ENCODE assay signal across 8 cellular contexts in genomic region chr10:102641398-102641797, GRCh38. TPM values are rescaled to one million over a fixed set of nuclear protein-coding genes. Genes with fewer than 3 reads are reported as not detected.
DNase-seq lines count a peak whose midpoint lies in the region; ATAC-seq, FAIRE-seq and TF ChIP-seq lines count a peak whose summit lies in the region.

No MANE protein-coding gene starts in this region.

- peak overlapping the region; percentile 79 for H3K9ac ChIP-seq in HepG2 (ENCODE audit: insufficient read depth, low read depth, low read length)

- POLR2A ChIA-PET in HepG2 (lab: Yijun Ruan, JAX) = interaction anchor here (0.5 to 4.7 kb wide), 21 partner anchors 8 to 396 kb away, joined by 3 to 121 read pairs (median 6); partner anchors contain the start of genes ACTR1A, ARL3, CUEDC2 and FBXL15

- intact Hi-C loops in HepG2 (cut with micrococcal nuclease; ENCODE audit: unreplicated experiment) = loop anchor here (1.0 kb wide), 1 partner anchor 12 kb away; no protein-coding TSS in a partner anchor

- in situ Hi-C loops in HepG2 (cut with HindIII; ENCODE audit: extremely low pct_ligation_motif_present, low pct_unique_long_range_greater_than_20kb) = no loop called here

- H3K27me3 Mint-ChIP-seq in activated naive CD4-positive, alpha-beta T cell treated with anti-CD3 and anti-CD28 coated beads, Interleukin-2, amount 50 U/mL, for 24 hours = no peaks in the 10 kb centered on the region
- H3K27me3 Mint-ChIP-seq in activated naive CD8-positive, alpha-beta T cell = no peaks in the 10 kb centered on the region

- TF ChIP-seq CTCF in HepG2 (CRISPR knock-in tag; IDR thresholded peaks at IDR 0.05) = no peak
- no peak for TF ChIP-seq CTCF in upper lobe of left lung (IDR thresholded peaks at IDR 0.05)

- H3K4me2 ChIP-seq in HepG2 (ENCODE audit: low read depth, low read length) = peak overlapping the region; percentile 93

- H2AFZ ChIP-seq in HepG2 (ENCODE audit: low read length) = peak overlapping the region; percentile 23

- peak overlapping the region; percentile 96 for H3K27ac Mint-ChIP-seq in activated naive CD4-positive, alpha-beta T cell treated with anti-CD3 and anti-CD28 coated beads, Interleukin-2, amount 50 U/mL, for 24 hours
- peak overlapping the region; percentile 93 for H3K27ac Mint-ChIP-seq in activated naive CD8-positive, alpha-beta T cell

- H3K36me3 Mint-ChIP-seq in activated naive CD4-positive, alpha-beta T cell treated with anti-CD3 and anti-CD28 coated beads, Interleukin-2, amount 50 U/mL, for 24 hours = no peaks in the 10 kb centered on the region
- no peaks in the 10 kb centered on the region for H3K36me3 Mint-ChIP-seq in activated naive CD8-positive, alpha-beta T cell

- peaks cover 21% of the 10 kb centered on the region for H3K79me2 ChIP-seq in HepG2 (ENCODE audit: insufficient read depth, low read length)

- TF ChIP-seq EP300 in HepG2 (IDR thresholded peaks at IDR 0.05; ENCODE audit: low read depth in 2 of 2, low read length in 2 of 2) (no peak), HepG2 (CRISPR knock-in tag; IDR thresholded peaks at IDR 0.05; ENCODE audit: borderline replicate concordance) (no peak), upper lobe of left lung (IDR thresholded peaks at IDR 0.05) (no peak)

- no peak for DNase-seq in activated naive CD4-positive, alpha-beta T cell (lab: John Stamatoyannopoulos, UW)
- DNase-seq in HepG2 (ENCODE audit: low spot score) (peak; percentile 51), upper lobe of left lung (no peak), NCI-H1092 (lab: John Stamatoyannopoulos, UW) (no peak)

- H3K36me3 ChIP-seq in HepG2 (replicated peaks in 1 of 2; ENCODE audit: control insufficient read depth in 1 of 2, insufficient read depth in 2 of 2, low read length in 2 of 2) (no peaks in the 10 kb centered on the region; a peak in 1 of 5 replicates), upper lobe of left lung (no peaks in the 10 kb centered on the region)

- peaks cover 20% of the 10 kb centered on the region for H3K4me1 Mint-ChIP-seq in activated naive CD4-positive, alpha-beta T cell treated with anti-CD3 and anti-CD28 coated beads, Interleukin-2, amount 50 U/mL, for 24 hours
- H3K4me1 Mint-ChIP-seq in activated naive CD8-positive, alpha-beta T cell (ENCODE audit: low read depth) = peaks cover 16% of the 10 kb centered on the region

- H3K27me3 ChIP-seq in HepG2 (ENCODE audit: control insufficient read depth in 1 of 2, insufficient read depth in 2 of 2, low read length in 2 of 2) (no peaks in the 10 kb centered on the region; a peak in 1 of 5 replicates), upper lobe of left lung (no peaks in the 10 kb centered on the region)

- ATAC-seq in HepG2 (no peak), upper lobe of left lung (ENCODE audit: low FRiP score in 2 of 2) (no peak), GM21825 (IDR thresholded peaks at IDR 0.05; ENCODE audit: unreplicated experiment) (no peak), HG02759 (IDR thresholded peaks at IDR 0.05; ENCODE audit: unreplicated experiment) (no peak)

- peak overlapping the region; percentile 90 for H3K4me3 Mint-ChIP-seq in activated naive CD4-positive, alpha-beta T cell treated with anti-CD3 and anti-CD28 coated beads, Interleukin-2, amount 50 U/mL, for 24 hours
- H3K4me3 Mint-ChIP-seq in activated naive CD8-positive, alpha-beta T cell = peak overlapping the region; percentile 88

- peaks cover 9% of the 10 kb centered on the region for H3K4me1 ChIP-seq in HepG2 (ENCODE audit: insufficient read depth, low read length)
- H3K4me1 ChIP-seq in upper lobe of left lung = peaks cover 0 to 6% (median 3%) of the 10 kb centered on the region in 4 donors

- TF ChIP-seq POLR2A in HepG2 (IDR thresholded peaks at IDR 0.05; ENCODE audit: insufficient read depth in 1 of 2, low read depth in 2 of 2, low read length in 2 of 2) (no peak), upper lobe of left lung (IDR thresholded peaks at IDR 0.05) (no peak)

- H3K4me3 ChIP-seq in HepG2 (replicated peaks in 1 of 3; ENCODE audit: insufficient read depth in 1 of 3, low read depth in 2 of 3, low read length in 3 of 3) (peak overlapping the region; percentile 60 to 85 (median 82)), upper lobe of left lung (peak overlapping the region in 3 of 4 donors; percentile 71 to 97 (median 72))

- WGBS in HepG2 (ENCODE audit: low lambda C conversion rate) = under 1% methylated on average over 7 of the region's 7 CpGs
- 23 to 24% methylated on average over 7 of the region's 7 CpGs for WGBS in upper lobe of left lung, 2 donors

- H3K9me3 ChIP-seq in HepG2 (ENCODE audit: low read length) (no peaks in the 10 kb centered on the region), upper lobe of left lung (no peaks in the 10 kb centered on the region)

- CTCF ChIA-PET in HepG2 (lab: Yijun Ruan, JAX; ENCODE audit: low intra/inter-chr PET ratio, low total read pairs) = no interaction called here

- TF ChIP-seq RAD21 in HepG2 (CRISPR knock-in tag; IDR thresholded peaks at IDR 0.05) = no peak

- peak; percentile 47 for FAIRE-seq in HepG2 (lab: Jason Lieb, UNC)

- peaks cover 8% of the 10 kb centered on the region for H4K20me1 ChIP-seq in HepG2 (ENCODE audit: insufficient read depth, low read length)

- no peaks in the 10 kb centered on the region for H3K9me3 Mint-ChIP-seq in activated naive CD4-positive, alpha-beta T cell treated with anti-CD3 and anti-CD28 coated beads, Interleukin-2, amount 50 U/mL, for 24 hours
- H3K9me3 Mint-ChIP-seq in activated naive CD8-positive, alpha-beta T cell (ENCODE audit: low read depth) = no peaks in the 10 kb centered on the region

- BruUV-seq in HepG2 (replicated peaks; lab: Mats Ljungman, UMichigan) = TSS peak; percentile 95

- peak overlapping the region; percentile 95 for H3K27ac ChIP-seq in HepG2 (ENCODE audit: extremely low read length, insufficient read depth, low read length)
- peak overlapping the region; percentile 97 to 100 (median 99) for H3K27ac ChIP-seq in upper lobe of left lung

TF ChIP-seq in HepG2, 621 proteins besides CTCF, POLR2A, EP300 and RAD21 (continues in another document):
- TF ChIP-seq MBNL3 (CRISPR knock-in tag; conservative IDR thresholded peaks at IDR 0.05) = 0 out of 2 replicates have a peak, but pooled peaks have one; percentile 40

RNA-seq across cellular contexts. Expression of gene TRIM8, which starts 2.9 kb away (rescaled TPM):
- total RNA-seq in HepG2 (2016; rRNA removed; fragmentation: Illumina TruSeq; extraction: Trizol) (38.9 and 39.8 TPM in 2 replicates), upper lobe of left lung (100 to 1,000 TPM; 162 to 279 (median 177) TPM)
- 13.4 and 13.6 TPM in 2 replicates for total RNA-seq in HepG2 (2016; cell fraction: cytosol; rRNA removed; fragmentation: Illumina TruSeq; extraction: Trizol; ENCODE audit: low read depth)
- 33.2 and 39.7 TPM in 2 replicates for total RNA-seq in HepG2 (2016; cell fraction: insoluble cytoplasmic fraction; rRNA removed; fragmentation: Illumina TruSeq; extraction: Trizol)
- total RNA-seq in HepG2 (2016; cell fraction: membrane; rRNA removed; fragmentation: Illumina TruSeq; extraction: Trizol) = 49.9 and 53.6 TPM in 2 replicates
- 21.9 and 30.8 TPM in 2 replicates for total RNA-seq in HepG2 (2016; cell fraction: nucleus; rRNA removed; fragmentation: Illumina TruSeq; extraction: Trizol)
- 66.5 and 84.1 TPM in 2 replicates for polyA plus RNA-seq in HepG2 (2011; rRNA removed)
- polyA plus RNA-seq in HepG2 (2011; cell fraction: cytosol; rRNA removed) = 62.9 and 70.1 TPM in 2 replicates
- 86.9 and 92.0 TPM in 2 replicates for polyA plus RNA-seq in HepG2 (2011; cell fraction: nucleus; rRNA removed)
- polyA plus RNA-seq in HepG2 (2012) = 98.0 and 117 TPM in 2 replicates
- 18.4 and 21.2 TPM in 2 replicates for polyA plus RNA-seq in HepG2 (2016; cell fraction: cytosol; fragmentation: Illumina TruSeq; extraction: Trizol; ENCODE audit: low read depth)
- polyA plus RNA-seq in HepG2 (2016; cell fraction: insoluble cytoplasmic fraction; fragmentation: Illumina TruSeq; extraction: Trizol; ENCODE audit: low read depth) = 51.6 and 70.7 TPM in 2 replicates
- polyA plus RNA-seq in HepG2 (2016; cell fraction: membrane; fragmentation: Illumina TruSeq; extraction: Trizol; ENCODE audit: low read depth) = 57.9 and 63.0 TPM in 2 replicates
- polyA plus RNA-seq in HepG2 (2016; cell fraction: nucleus; fragmentation: Illumina TruSeq; extraction: Trizol; ENCODE audit: insufficient read depth, low read depth) = 63.9 and 73.5 TPM in 2 replicates
- 23.8 and 82.1 TPM in 2 replicates for polyA minus RNA-seq in HepG2 (2011; rRNA and poly(A)+ RNA removed; ENCODE audit: low replicate concordance)
- 41.1 and 48.2 TPM in 2 replicates for polyA minus RNA-seq in HepG2 (2011; cell fraction: cytosol; rRNA and poly(A)+ RNA removed)
- polyA minus RNA-seq in HepG2 (2011; cell fraction: nucleus; rRNA and poly(A)+ RNA removed) = 36.6 and 46.0 TPM in 2 replicates
